Comparison of ENCODE assay signal across 18 cellular contexts in the genomic region with DNA sequence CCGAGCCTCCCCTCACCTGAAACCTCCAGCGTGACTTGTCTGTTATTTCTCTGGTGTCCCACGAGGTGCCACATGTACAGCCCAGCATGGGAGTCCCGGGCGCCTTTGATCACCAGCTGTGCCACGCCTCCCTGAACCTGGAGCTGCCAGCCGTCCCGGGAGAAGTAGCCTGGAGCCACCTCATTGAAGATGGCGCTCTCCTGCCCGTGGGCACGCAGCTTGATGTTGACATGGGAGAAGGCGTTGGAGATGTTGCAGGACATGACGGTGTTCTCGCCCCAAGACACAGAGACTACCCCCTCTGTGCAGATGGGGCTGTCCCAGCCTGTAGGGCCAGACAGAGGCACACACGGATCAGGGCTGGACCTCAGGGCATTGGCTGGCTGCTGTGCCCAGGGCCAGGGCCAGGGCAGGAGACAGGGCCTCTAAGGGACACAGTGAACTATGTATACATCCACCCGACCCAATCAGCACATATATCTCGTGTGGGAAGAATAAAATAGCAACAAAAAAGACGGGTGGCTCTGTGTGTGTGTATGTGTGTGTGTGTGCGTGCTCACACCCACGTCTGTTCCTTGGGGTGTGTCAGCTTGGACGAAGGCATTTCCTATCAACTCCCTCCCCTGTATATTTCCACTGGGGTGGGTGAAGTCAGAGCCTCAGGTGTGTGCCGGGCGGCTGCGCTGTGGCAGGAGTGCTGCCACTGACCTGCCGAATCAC. TPM values are rescaled to one million over a fixed set of nuclear protein-coding genes. Genes with fewer than 3 reads are reported as not detected.
DNase-seq lines count a peak whose midpoint lies in the region; ATAC-seq and TF ChIP-seq lines count a peak whose summit lies in the region.
"Had no signal": no experiment of that assay in that cellular context is flagged by ENCODE, and none has a peak within 500 bp of the region (broad histone marks: within the 10 kb centered on the region; RNA-seq: fewer than 3 reads in every experiment).

No MANE protein-coding gene starts in this region.

- no peak overlapping the region for H2BK5ac ChIP-seq in mesenchymal stem cell (ENCODE audit: low read depth, low read length, poor library complexity, severe bottlenecking)

- H3K36me3 ChIP-seq in right atrium auricular region = no peaks in the 10 kb centered on the region
- H3K36me3 ChIP-seq in mesenchymal stem cell (ENCODE audit: control insufficient read depth in 1 of 2, insufficient read depth in 2 of 2, low read depth in 1 of 2, low read length in 2 of 2) = peaks cover 0 to 32% of the 10 kb centered on the region in 2 experiments
- peaks cover 7% of the 10 kb centered on the region for H3K36me3 ChIP-seq in lower lobe of right lung
- H3K36me3 ChIP-seq: Peyer's patch had no signal

- H3K27me3 ChIP-seq in right atrium auricular region (no peaks in the 10 kb centered on the region), mesenchymal stem cell (ENCODE audit: control insufficient read depth in 1 of 2, insufficient read depth in 1 of 2, low read length in 2 of 2) (peaks cover 0 to 5% of the 10 kb centered on the region in 2 experiments), lower lobe of right lung (ENCODE audit: low read depth) (no peaks in the 10 kb centered on the region)
- H3K27me3 ChIP-seq: Peyer's patch had no signal

- H3K9me3 ChIP-seq in right atrium auricular region (no peaks in the 10 kb centered on the region), mesenchymal stem cell (ENCODE audit: control insufficient read depth, low read length) (no peaks in the 10 kb centered on the region), lower lobe of right lung (no peaks in the 10 kb centered on the region)
- H3K9me3 ChIP-seq: Peyer's patch had no signal

- POLR2A ChIA-PET in activated B cell treated with CpG ODN at 0.5 μM for 24 hours (lab: Charles Lee) = interaction anchor here (1.0 kb wide), 1 partner anchor 32 kb away, joined by 5 read pairs; no protein-coding TSS in a partner anchor

- no peak overlapping the region for H2BK120ac ChIP-seq in mesenchymal stem cell (ENCODE audit: low read depth, low read length)

- CTCF ChIA-PET in activated B cell treated with CpG ODN at 0.5 μM for 24 hours (lab: Charles Lee) = interaction anchor here (1.1 kb wide), 1 partner anchor 24 kb away, joined by 3 read pairs; no protein-coding TSS in a partner anchor

- H4K91ac ChIP-seq in mesenchymal stem cell (ENCODE audit: low read length) = peak overlapping the region; percentile 43

- H2BK15ac ChIP-seq in mesenchymal stem cell (ENCODE audit: low read depth, poor library complexity, severe bottlenecking) = no peak overlapping the region

- H3K27me3 Mint-ChIP-seq in activated B cell treated with CpG ODN at 0.5 μM for 24 hours = peaks cover 15% of the 10 kb centered on the region

- H3K4me1 ChIP-seq in right atrium auricular region (peaks cover 0 to 8% of the 10 kb centered on the region in 2 donors), mesenchymal stem cell (ENCODE audit: control insufficient read depth, insufficient read depth, low read depth, low read length) (peaks cover 25% of the 10 kb centered on the region), lower lobe of right lung (peaks cover 8% of the 10 kb centered on the region)

- no peak overlapping the region for H3K23ac ChIP-seq in mesenchymal stem cell (ENCODE audit: low read length in 2 of 2)

- no peaks in the 10 kb centered on the region for H3K79me1 ChIP-seq in mesenchymal stem cell (replicated peaks; ENCODE audit: low read length, poor library complexity, severe bottlenecking)

- no peak overlapping the region for H2AK5ac ChIP-seq in mesenchymal stem cell (ENCODE audit: low read length, severe bottlenecking)

- WGBS in mesenchymal stem cell = 79% methylated on average over 20 of the region's 25 CpGs

- H3K18ac ChIP-seq in mesenchymal stem cell (ENCODE audit: low read depth in 1 of 2, low read length in 2 of 2) = no peak overlapping the region

- no peak overlapping the region for H3K9ac ChIP-seq in mesenchymal stem cell (ENCODE audit: low read length)

- TF ChIP-seq CTCF in right atrium auricular region (IDR thresholded peaks at IDR 0.05) (no peak), activated B cell treated with CpG ODN at 0.5 μM for 24 hours (IDR thresholded peaks at IDR 0.05) (no peak), lower lobe of right lung (IDR thresholded peaks at IDR 0.05) (no peak)

- H3K4me1 Mint-ChIP-seq in activated B cell treated with CpG ODN at 0.5 μM for 24 hours = peaks cover 3% of the 10 kb centered on the region

- H3K4me2 ChIP-seq in mesenchymal stem cell (ENCODE audit: low read length, poor library complexity, severe bottlenecking) = no peak overlapping the region

- H4K8ac ChIP-seq in mesenchymal stem cell (ENCODE audit: low read length) = no peak overlapping the region

- H3K4me3 ChIP-seq in right atrium auricular region = no peak overlapping the region
- H3K4me3 ChIP-seq in mesenchymal stem cell (ENCODE audit: insufficient read depth in 1 of 2, low read depth in 1 of 2, low read length in 2 of 2) = no peak overlapping the region
- H3K4me3 ChIP-seq in lower lobe of right lung = no peak overlapping the region
- H3K4me3 ChIP-seq: Peyer's patch had no signal

- H2AFZ ChIP-seq in mesenchymal stem cell (ENCODE audit: low read depth, low read length) = no peak overlapping the region

- intact Hi-C loops in left cardiac atrium (cut with DNase I) = loop anchor here (5.0 kb wide), 2 partner anchors 87 to 117 kb away; no protein-coding TSS in a partner anchor
- intact Hi-C loops in activated B cell treated with CpG ODN at 0.5 μM for 24 hours (cut with micrococcal nuclease) = no loop called here
- intact Hi-C loops in lower lobe of right lung (cut with DNase I) = no loop called here

- H3K27ac Mint-ChIP-seq in activated B cell treated with CpG ODN at 0.5 μM for 24 hours = peak overlapping the region; percentile 56
- H3K27ac Mint-ChIP-seq: HFFc6 had no signal

- ATAC-seq in left cardiac atrium = no peak
- no peak for ATAC-seq in activated B cell treated with CpG ODN at 0.5 μM for 24 hours (ENCODE audit: low read depth)
- ATAC-seq in lower lobe of right lung = no peak
- ATAC-seq: activated CD4-positive, CD25-positive, alpha-beta regulatory T cell treated with anti-CD3 and anti-CD28 coated beads, Interleukin-2, amount 50 U/mL, for 24 hours had no signal

- no peaks in the 10 kb centered on the region for H3K9me3 Mint-ChIP-seq in activated B cell treated with CpG ODN at 0.5 μM for 24 hours
- H3K9me3 Mint-ChIP-seq: HFFc6 had no signal

- peak; percentile 14 for DNase-seq in left cardiac atrium
- DNase-seq in right atrium auricular region (ENCODE audit: low spot score) = no peak
- DNase-seq in activated B cell treated with CpG ODN at 0.5 μM for 24 hours = no peak
- no peak for DNase-seq in mesenchymal stem cell
- DNase-seq in ureter (ENCODE audit: low spot score) = peak; percentile 42
- no peak for DNase-seq in mucosa of gallbladder (ENCODE audit: low spot score)
- no peak for DNase-seq in lower lobe of right lung
- DNase-seq in HPDE6-E6E7 (ENCODE audit: extremely low spot score) = no peak
- DNase-seq: activated gamma-delta T cell treated with Interleukin-2 at 50 U/mL for 16 hours; effector CD8-positive, alpha-beta T cell; HFFc6; Kasumi-1; NCI-H1694; NCI-H526 treated with DMSO at 0.1 percent for 48 hours had no signal

- no peaks in the 10 kb centered on the region for H3K36me3 Mint-ChIP-seq in activated B cell treated with CpG ODN at 0.5 μM for 24 hours (ENCODE audit: low read depth)

- no peak overlapping the region for H3K27ac ChIP-seq in right atrium auricular region
- H3K27ac ChIP-seq in mesenchymal stem cell (ENCODE audit: low read length, poor library complexity, severe bottlenecking) = no peak overlapping the region
- H3K27ac ChIP-seq in lower lobe of right lung = no peak overlapping the region

- no peak overlapping the region for H2BK12ac ChIP-seq in mesenchymal stem cell (ENCODE audit: low read length in 2 of 2)

- no peak overlapping the region for H3K14ac ChIP-seq in mesenchymal stem cell (ENCODE audit: low read length in 2 of 2)

- no peak overlapping the region for H3K4me3 Mint-ChIP-seq in activated B cell treated with CpG ODN at 0.5 μM for 24 hours
- H3K4me3 Mint-ChIP-seq: HFFc6 had no signal

- no peak overlapping the region for H3K4ac ChIP-seq in mesenchymal stem cell (ENCODE audit: low read depth in 1 of 2, low read length in 2 of 2)

RNA-seq across cellular contexts. Expression of a gene that starts 7.3 kb away (rescaled TPM):
- total RNA-seq in left cardiac atrium = 1 to 10 TPM in 1 of 2 donors, under 1 TPM in 1; 0.60 to 1.8 TPM
- total RNA-seq in right atrium auricular region = 1 to 10 TPM in 1 of 2 donors, not detected in 1; 1.7 TPM
- total RNA-seq in activated B cell treated with CpG ODN at 0.5 μM for 24 hours = 0.32 and 0.42 TPM in 2 replicates
- polyA plus RNA-seq in mesenchymal stem cell (2013, experiment 1 of 2) = 0.03 TPM
- 0.12 TPM for polyA plus RNA-seq in mesenchymal stem cell (2013, experiment 2 of 2)
- total RNA-seq in ureter = 3.4 TPM
- total RNA-seq in mucosa of gallbladder = 12.0 TPM
- 7.1 TPM for total RNA-seq in lower lobe of right lung

RNA-seq across cellular contexts. Expression of a gene that starts 8.8 kb away (rescaled TPM):
- total RNA-seq in left cardiac atrium (10 to 100 TPM in 1 of 2 donors, 1 to 10 TPM in 1; 6.6 to 12.6 TPM), right atrium auricular region (1 to 10 TPM; 3.1 to 7.7 TPM), activated B cell treated with CpG ODN at 0.5 μM for 24 hours (not detected in 2 replicates), ureter (12.6 TPM), mucosa of gallbladder (8.5 TPM), lower lobe of right lung (44.5 TPM)
- polyA plus RNA-seq in mesenchymal stem cell (2013, experiment 1 of 2) = 3.1 TPM
- 3.2 TPM for polyA plus RNA-seq in mesenchymal stem cell (2013, experiment 2 of 2)

RNA-seq across cellular contexts. Expression of a gene that starts 34.3 kb away (rescaled TPM):
- total RNA-seq in left cardiac atrium (not detected), right atrium auricular region (not detected), activated B cell treated with CpG ODN at 0.5 μM for 24 hours (not detected in 2 replicates), ureter (not detected), mucosa of gallbladder (not detected), lower lobe of right lung (not detected)
- polyA plus RNA-seq in mesenchymal stem cell (2013, experiment 1 of 2) = 0.03 TPM
- polyA plus RNA-seq in mesenchymal stem cell (2013, experiment 2 of 2) = not detected
- total RNA-seq: Peyer's patch had no signal
- polyA plus RNA-seq: liver had no signal

RNA-seq across cellular contexts. Expression of a gene that starts 46.8 kb away (rescaled TPM):
- total RNA-seq in left cardiac atrium (1 to 10 TPM in 1 of 2 donors, under 1 TPM in 1; 0.32 to 1.4 TPM), right atrium auricular region (10 to 100 TPM in 1 of 2 donors, under 1 TPM in 1; 0.44 to 16.9 TPM), activated B cell treated with CpG ODN at 0.5 μM for 24 hours (not detected in 2 replicates), ureter (not detected), mucosa of gallbladder (not detected), lower lobe of right lung (not detected)
- polyA plus RNA-seq in mesenchymal stem cell (2013, experiment 1 of 2) = not detected
- not detected for polyA plus RNA-seq in mesenchymal stem cell (2013, experiment 2 of 2)
- total RNA-seq: HFFc6, liver, Peyer's patch had no signal
- polyA plus RNA-seq: BJ, liver had no signal

RNA-seq across cellular contexts. Expression of a gene that starts 51.2 kb away (rescaled TPM):
- 10 to 100 TPM; 63.6 to 88.2 TPM for total RNA-seq in left cardiac atrium
- 10 to 100 TPM; 31.3 to 32.9 TPM for total RNA-seq in right atrium auricular region
- total RNA-seq in activated B cell treated with CpG ODN at 0.5 μM for 24 hours = 147 and 170 TPM in 2 replicates
- 100 TPM for polyA plus RNA-seq in mesenchymal stem cell (2013, experiment 1 of 2)
- 98.8 TPM for polyA plus RNA-seq in mesenchymal stem cell (2013, experiment 2 of 2)
- 170 TPM for total RNA-seq in ureter
- 161 TPM for total RNA-seq in mucosa of gallbladder
- 146 TPM for total RNA-seq in lower lobe of right lung

Comparison
In these comparisons a context has a peak if more than half of its experiments do, and no peak if none do; other contexts are left out.
1. DNase-seq: peak in left cardiac atrium (single experiment) and ureter (single experiment); none in right atrium auricular region (single experiment), activated B cell treated with CpG ODN at 0.5 μM for 24 hours (single experiment), mesenchymal stem cell (single experiment), mucosa of gallbladder (single experiment), lower lobe of right lung (single experiment) and HPDE6-E6E7 (single experiment).
2. intact Hi-C loops: an anchor here in left cardiac atrium (5.0 kb wide); none called in activated B cell treated with CpG ODN at 0.5 μM for 24 hours and lower lobe of right lung.